In the genomic region with DNA sequence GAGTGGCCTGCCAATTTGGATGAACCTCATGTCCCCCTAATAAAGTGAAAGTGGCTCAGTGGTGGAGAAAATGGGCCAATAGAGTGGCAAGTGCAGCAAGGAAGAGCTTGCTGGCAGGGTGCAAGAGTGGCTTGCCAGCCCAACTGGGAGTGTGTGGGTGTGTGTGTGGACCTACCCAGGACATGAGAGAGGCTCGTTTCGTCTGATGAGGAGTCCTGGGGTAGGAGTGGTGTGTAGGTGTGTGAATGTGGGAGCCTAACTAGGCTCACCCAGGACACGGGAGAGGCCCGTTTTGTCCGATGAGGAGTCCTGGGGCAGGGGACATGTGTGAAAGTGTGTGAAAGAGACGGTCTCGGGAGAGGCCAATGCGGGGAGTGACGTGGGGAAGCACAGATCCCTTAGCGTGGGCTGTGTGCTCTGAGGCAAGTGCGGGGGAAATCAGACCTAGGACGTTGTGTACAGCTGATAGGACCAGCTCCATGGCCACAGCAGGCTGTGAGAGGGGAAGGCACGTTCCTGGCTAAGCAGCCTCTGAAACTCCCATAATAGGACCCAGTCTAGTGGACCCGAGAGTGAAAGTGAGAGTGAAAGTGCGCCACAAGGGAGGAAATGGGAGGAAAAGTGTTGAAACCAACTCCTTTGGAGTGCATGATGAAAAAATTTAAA, we compare ENCODE assay signal across 1 cellular context.
TF ChIP-seq lines count a peak whose summit lies in the region.

No MANE protein-coding gene starts in this region.

TF ChIP-seq in endothelial cell of umbilical vein, 7 proteins besides CTCF, POLR2A, EP300 and RAD21:
- TF ChIP-seq GATA2 (IDR thresholded peaks at IDR 0.05; ENCODE audit: insufficient read depth, insufficient read length, low read depth, low read length) (no peak), FOS (IDR thresholded peaks at IDR 0.05; ENCODE audit: borderline replicate concordance, insufficient read depth, low read length) (no peak), MYC (IDR thresholded peaks at IDR 0.05; ENCODE audit: low read depth, low read length) (no peak), JUN (IDR thresholded peaks at IDR 0.05; ENCODE audit: borderline replicate concordance, insufficient read depth, insufficient read length, low read depth) (no peak), POLR2AphosphoS5 (IDR thresholded peaks at IDR 0.05; ENCODE audit: insufficient read depth, low read depth, low read length) (no peak), EZH2 (IDR thresholded peaks at IDR 0.05; ENCODE audit: borderline replicate concordance, low read depth, low read length, severe bottlenecking) (no peak)
- TF ChIP-seq, protein P1, sequence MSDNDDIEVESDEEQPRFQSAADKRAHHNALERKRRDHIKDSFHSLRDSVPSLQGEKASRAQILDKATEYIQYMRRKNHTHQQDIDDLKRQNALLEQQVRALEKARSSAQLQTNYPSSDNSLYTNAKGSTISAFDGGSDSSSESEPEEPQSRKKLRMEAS (IDR thresholded peaks at IDR 0.05; ENCODE audit: insufficient read depth, insufficient read length) = no peak
